14 cellular contexts compared by ENCODE assay signal in the genomic region with DNA sequence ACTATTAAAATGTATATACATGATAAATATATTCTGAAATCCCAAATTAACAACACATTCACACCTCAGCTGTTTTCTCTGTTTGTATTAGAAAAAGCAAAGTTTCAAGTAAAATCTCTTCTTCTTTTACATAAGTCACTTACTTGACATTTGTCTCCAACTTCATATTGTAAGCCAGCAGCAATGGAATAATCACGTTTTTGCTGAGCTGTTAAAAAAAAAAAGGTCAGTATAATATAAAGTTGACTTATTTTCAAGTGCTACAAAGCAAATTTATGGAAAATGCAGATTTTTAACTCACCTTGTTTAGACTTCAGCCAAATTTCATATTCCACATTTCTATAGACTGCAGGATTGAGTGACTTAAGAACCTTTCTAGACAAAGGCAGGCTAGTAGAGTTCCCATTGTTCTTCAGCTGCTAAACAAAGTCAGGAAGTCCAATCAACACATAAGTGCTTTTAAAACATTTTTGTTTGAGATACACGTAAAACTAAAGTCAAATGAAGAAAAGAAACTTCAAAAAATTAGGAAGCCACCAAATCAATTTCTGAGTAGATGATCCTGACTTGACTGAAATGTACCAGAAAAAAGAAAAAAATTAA. TPM values are rescaled to one million over a fixed set of nuclear protein-coding genes. Genes with fewer than 3 reads are reported as not detected.
DNase-seq lines count a peak whose midpoint lies in the region; ATAC-seq and FAIRE-seq lines count a peak whose summit lies in the region.
"Had no signal": no experiment of that assay in that cellular context is flagged by ENCODE, and none has a peak within 500 bp of the region (broad histone marks: within the 10 kb centered on the region; RNA-seq: fewer than 3 reads in every experiment).

No MANE protein-coding gene starts in this region.

- no peak for DNase-seq in activated CD8-positive, alpha-beta memory T cell treated with anti-CD3 and anti-CD28 coated beads, Interleukin-2, amount 10 ng/mL, durations not matched to agents 7 days and 5 days
- DNase-seq in activated CD8-positive, alpha-beta memory T cell treated with anti-CD3 and anti-CD28 coated beads, Interleukin-2, amount 50 U/mL, for 4 hours: no peak
- DNase-seq in GM19239 (ENCODE audit: insufficient read length, low spot score) (no peak), lung microvascular endothelial cell (ENCODE audit: low read depth in 2 of 2) (peak; percentile 35 to 77), NCI-H1105 (lab: John Stamatoyannopoulos, UW) (no peak)
- DNase-seq: 8988T; CD4-positive, CD25-positive, alpha-beta regulatory T cell; DMS79 treated with DMSO at 0.1 percent for 48 hours had no signal

- H3K4me1 Mint-ChIP-seq in activated CD8-positive, alpha-beta memory T cell treated with anti-CD3 and anti-CD28 coated beads, Interleukin-2, amount 10 ng/mL, durations not matched to agents 7 days and 5 days: peaks cover 26% of the 10 kb centered on the region

- peak overlapping the region; percentile 32 for H3K27ac Mint-ChIP-seq in activated CD8-positive, alpha-beta memory T cell treated with anti-CD3 and anti-CD28 coated beads, Interleukin-2, amount 10 ng/mL, durations not matched to agents 7 days and 5 days
- H3K27ac Mint-ChIP-seq: IgD-negative memory B cell had no signal

- H3K4me3 Mint-ChIP-seq in activated CD8-positive, alpha-beta memory T cell treated with anti-CD3 and anti-CD28 coated beads, Interleukin-2, amount 10 ng/mL, durations not matched to agents 7 days and 5 days: no peak overlapping the region
- H3K4me3 Mint-ChIP-seq: CD4-positive, CD25-positive, alpha-beta regulatory T cell; IgD-negative memory B cell had no signal

- ATAC-seq in activated CD8-positive, alpha-beta memory T cell treated with anti-CD3 and anti-CD28 coated beads, Interleukin-2, amount 10 ng/mL, durations not matched to agents 7 days and 5 days: no peak
- no peak for ATAC-seq in GM21390 (IDR thresholded peaks at IDR 0.05; ENCODE audit: unreplicated experiment)
- no peak for ATAC-seq in GM18873 (IDR thresholded peaks at IDR 0.05; ENCODE audit: low FRiP score, unreplicated experiment)

- CTCF ChIA-PET in activated CD8-positive, alpha-beta memory T cell treated with anti-CD3 and anti-CD28 coated beads, Interleukin-2, amount 10 ng/mL, durations not matched to agents 7 days and 5 days (lab: Charles Lee): interaction anchor here (0.8 to 1.6 kb wide), 7 partner anchors 10 to 462 kb away, joined by 3 to 5 read pairs (median 4); no protein-coding TSS in a partner anchor

- no peaks in the 10 kb centered on the region for H3K27me3 Mint-ChIP-seq in activated CD8-positive, alpha-beta memory T cell treated with anti-CD3 and anti-CD28 coated beads, Interleukin-2, amount 10 ng/mL, durations not matched to agents 7 days and 5 days
- H3K27me3 Mint-ChIP-seq: CD4-positive, CD25-positive, alpha-beta regulatory T cell; IgD-negative memory B cell had no signal

- H3K36me3 Mint-ChIP-seq in activated CD8-positive, alpha-beta memory T cell treated with anti-CD3 and anti-CD28 coated beads, Interleukin-2, amount 10 ng/mL, durations not matched to agents 7 days and 5 days: peaks cover 41% of the 10 kb centered on the region

- no peaks in the 10 kb centered on the region for H3K9me3 Mint-ChIP-seq in activated CD8-positive, alpha-beta memory T cell treated with anti-CD3 and anti-CD28 coated beads, Interleukin-2, amount 10 ng/mL, durations not matched to agents 7 days and 5 days (ENCODE audit: low read depth)
- H3K9me3 Mint-ChIP-seq: CD4-positive, CD25-positive, alpha-beta regulatory T cell; IgD-negative memory B cell had no signal

- FAIRE-seq in GM19239 (lab: Jason Lieb, UNC): peak; percentile 58
- peak; percentile 28 for FAIRE-seq in colon (lab: Jason Lieb, UNC)
- FAIRE-seq: G401.6, H1 had no signal

RNA-seq across cellular contexts. Expression of a gene that starts 25.0 kb away (rescaled TPM):
- 10 to 100 TPM; 48.9 to 57.8 TPM for total RNA-seq in activated CD8-positive, alpha-beta memory T cell treated with anti-CD3 and anti-CD28 coated beads, Interleukin-2, amount 10 ng/mL, durations not matched to agents 7 days and 5 days
- 16.6 and 21.8 TPM in 2 replicates for total RNA-seq in lung microvascular endothelial cell

RNA-seq across cellular contexts. Expression of a gene that starts 57.3 kb away (rescaled TPM):
- total RNA-seq in activated CD8-positive, alpha-beta memory T cell treated with anti-CD3 and anti-CD28 coated beads, Interleukin-2, amount 10 ng/mL, durations not matched to agents 7 days and 5 days: 10 to 100 TPM; 64.7 to 97.4 TPM
- total RNA-seq in lung microvascular endothelial cell: 82.6 and 104 TPM in 2 replicates

RNA-seq across cellular contexts. Expression of a gene that starts 57.4 kb away (rescaled TPM):
- total RNA-seq in activated CD8-positive, alpha-beta memory T cell treated with anti-CD3 and anti-CD28 coated beads, Interleukin-2, amount 10 ng/mL, durations not matched to agents 7 days and 5 days: 10 to 100 TPM; 26.2 to 28.5 TPM
- total RNA-seq in lung microvascular endothelial cell: 14.6 and 20.8 TPM in 2 replicates

Comparison
In these comparisons a context has a peak if more than half of its experiments do, and no peak if none do; other contexts are left out.
1. DNase-seq: peak in lung microvascular endothelial cell (2 of 2); none in activated CD8-positive, alpha-beta memory T cell treated with anti-CD3 and anti-CD28 coated beads, Interleukin-2, amount 10 ng/mL, durations not matched to agents 7 days and 5 days (single experiment), activated CD8-positive, alpha-beta memory T cell treated with anti-CD3 and anti-CD28 coated beads, Interleukin-2, amount 50 U/mL, for 4 hours (single experiment), GM19239 (single experiment) and NCI-H1105 (single experiment).